ENCODE assay signal across 8 cellular contexts in genomic region chr6:144334150-144334708, GRCh38. TPM values are rescaled to one million over a fixed set of nuclear protein-coding genes. Genes with fewer than 3 reads are reported as not detected.
DNase-seq lines count a peak whose midpoint lies in the region; ATAC-seq and TF ChIP-seq lines count a peak whose summit lies in the region.

No MANE protein-coding gene starts in this region.

- DNase-seq in activated naive CD8-positive, alpha-beta T cell treated with anti-CD3 and anti-CD28 coated beads for 36 hours: peak; percentile 73
- peak; percentile 72 for DNase-seq in stimulated activated CD4-positive, alpha-beta T cell treated with anti-CD3 and anti-CD28 coated beads, Interleukin-2, amount 100 ng/mL, for 4 hours (ENCODE audit: low read depth)
- DNase-seq in AG08396 (ENCODE audit: low spot score) (no peak), DMS79 (lab: John Stamatoyannopoulos, UW) (no peak)

- no peaks in the 10 kb centered on the region for H3K9me3 ChIP-seq in OCI-LY3 (ENCODE audit: insufficient read depth, low read length)

- H3K27ac Mint-ChIP-seq in activated naive CD8-positive, alpha-beta T cell treated with anti-CD3 and anti-CD28 coated beads for 36 hours: peak overlapping the region; percentile 91

- H3K9me3 Mint-ChIP-seq in activated naive CD8-positive, alpha-beta T cell treated with anti-CD3 and anti-CD28 coated beads for 36 hours: no peaks in the 10 kb centered on the region

- H3K4me1 ChIP-seq in OCI-LY3 (ENCODE audit: low read length): peaks cover 13% of the 10 kb centered on the region

- H3K27ac ChIP-seq in OCI-LY3 (ENCODE audit: low read length): no peak overlapping the region

- no peak overlapping the region for H3K9ac ChIP-seq in OCI-LY3 (ENCODE audit: low read length)

- H2AFZ ChIP-seq in OCI-LY3 (ENCODE audit: low read depth, low read length): no peak overlapping the region

- TF ChIP-seq CTCF in OCI-LY3 (IDR thresholded peaks at IDR 0.05; ENCODE audit: low read depth, low read length): no peak

- H3K4me2 ChIP-seq in OCI-LY3 (ENCODE audit: low read length): peak overlapping the region; percentile 57

- peak; percentile 73 for ATAC-seq in GM18511 (IDR thresholded peaks at IDR 0.05; ENCODE audit: unreplicated experiment)
- peak; percentile 56 for ATAC-seq in HG02852 (IDR thresholded peaks at IDR 0.05; ENCODE audit: unreplicated experiment)
- no peak for ATAC-seq in SK-N-SH treated with all-trans-retinoic acid at 6 μM for 48 hours

- peaks cover 47% of the 10 kb centered on the region for H3K27me3 ChIP-seq in OCI-LY3 (ENCODE audit: low read depth, low read length)

- H3K4me3 ChIP-seq in OCI-LY3 (ENCODE audit: low read length): peak overlapping the region; percentile 63

- H3K36me3 ChIP-seq in OCI-LY3 (replicated peaks; ENCODE audit: low read depth, low read length): no peaks in the 10 kb centered on the region

- H3K4me1 Mint-ChIP-seq in activated naive CD8-positive, alpha-beta T cell treated with anti-CD3 and anti-CD28 coated beads for 36 hours: peaks cover 42% of the 10 kb centered on the region

- no peaks in the 10 kb centered on the region for H3K79me2 ChIP-seq in OCI-LY3 (ENCODE audit: low read length)

- no peaks in the 10 kb centered on the region for H3K27me3 Mint-ChIP-seq in activated naive CD8-positive, alpha-beta T cell treated with anti-CD3 and anti-CD28 coated beads for 36 hours

- peak overlapping the region; percentile 73 for H3K4me3 Mint-ChIP-seq in activated naive CD8-positive, alpha-beta T cell treated with anti-CD3 and anti-CD28 coated beads for 36 hours

- no peaks in the 10 kb centered on the region for H4K20me1 ChIP-seq in OCI-LY3 (ENCODE audit: insufficient read depth, low read length)

- no peaks in the 10 kb centered on the region for H3K36me3 Mint-ChIP-seq in activated naive CD8-positive, alpha-beta T cell treated with anti-CD3 and anti-CD28 coated beads for 36 hours

TF ChIP-seq in SK-N-SH treated with all-trans-retinoic acid at 6 μM for 48 hours, 23 proteins besides CTCF, POLR2A, EP300 and RAD21:
- TF ChIP-seq ZNF70 (CRISPR knock-in tag; IDR thresholded peaks at IDR 0.05) (no peak), GLIS3 (CRISPR knock-in tag; IDR thresholded peaks at IDR 0.05) (no peak), ESRRG (CRISPR knock-in tag; IDR thresholded peaks at IDR 0.05) (no peak), TOX (CRISPR knock-in tag; IDR thresholded peaks at IDR 0.05; ENCODE audit: borderline replicate concordance) (no peak), POU6F1 (CRISPR knock-in tag; IDR thresholded peaks at IDR 0.05; ENCODE audit: borderline replicate concordance, low read depth) (no peak), RARB (CRISPR knock-in tag; IDR thresholded peaks at IDR 0.05) (no peak), CSDC2 (CRISPR knock-in tag; IDR thresholded peaks at IDR 0.05) (no peak), OSR1 (CRISPR knock-in tag; IDR thresholded peaks at IDR 0.05) (no peak), TSHZ2 (CRISPR knock-in tag; IDR thresholded peaks at IDR 0.05) (no peak), PATZ1 (CRISPR knock-in tag; IDR thresholded peaks at IDR 0.05; ENCODE audit: borderline replicate concordance) (no peak), ZFP3 (CRISPR knock-in tag; IDR thresholded peaks at IDR 0.05) (no peak), ZFP30 (CRISPR knock-in tag; IDR thresholded peaks at IDR 0.05) (no peak), BACH2 (CRISPR knock-in tag; IDR thresholded peaks at IDR 0.05; ENCODE audit: borderline replicate concordance) (no peak), TCF4 (CRISPR knock-in tag; IDR thresholded peaks at IDR 0.05; ENCODE audit: borderline replicate concordance) (no peak)

RNA-seq across cellular contexts. Expression of gene UTRN, which starts 49.1 kb away (rescaled TPM):
- total RNA-seq in activated naive CD8-positive, alpha-beta T cell treated with anti-CD3 and anti-CD28 coated beads for 36 hours: 10 to 100 TPM; 35.8 to 41.6 TPM

Comparison
In these comparisons a context has a peak if more than half of its experiments do, and no peak if none do; other contexts are left out.
1. DNase-seq: peak in activated naive CD8-positive, alpha-beta T cell treated with anti-CD3 and anti-CD28 coated beads for 36 hours (single experiment) and stimulated activated CD4-positive, alpha-beta T cell treated with anti-CD3 and anti-CD28 coated beads, Interleukin-2, amount 100 ng/mL, for 4 hours (single experiment); none in AG08396 (single experiment) and DMS79 (single experiment).